In the genomic region with DNA sequence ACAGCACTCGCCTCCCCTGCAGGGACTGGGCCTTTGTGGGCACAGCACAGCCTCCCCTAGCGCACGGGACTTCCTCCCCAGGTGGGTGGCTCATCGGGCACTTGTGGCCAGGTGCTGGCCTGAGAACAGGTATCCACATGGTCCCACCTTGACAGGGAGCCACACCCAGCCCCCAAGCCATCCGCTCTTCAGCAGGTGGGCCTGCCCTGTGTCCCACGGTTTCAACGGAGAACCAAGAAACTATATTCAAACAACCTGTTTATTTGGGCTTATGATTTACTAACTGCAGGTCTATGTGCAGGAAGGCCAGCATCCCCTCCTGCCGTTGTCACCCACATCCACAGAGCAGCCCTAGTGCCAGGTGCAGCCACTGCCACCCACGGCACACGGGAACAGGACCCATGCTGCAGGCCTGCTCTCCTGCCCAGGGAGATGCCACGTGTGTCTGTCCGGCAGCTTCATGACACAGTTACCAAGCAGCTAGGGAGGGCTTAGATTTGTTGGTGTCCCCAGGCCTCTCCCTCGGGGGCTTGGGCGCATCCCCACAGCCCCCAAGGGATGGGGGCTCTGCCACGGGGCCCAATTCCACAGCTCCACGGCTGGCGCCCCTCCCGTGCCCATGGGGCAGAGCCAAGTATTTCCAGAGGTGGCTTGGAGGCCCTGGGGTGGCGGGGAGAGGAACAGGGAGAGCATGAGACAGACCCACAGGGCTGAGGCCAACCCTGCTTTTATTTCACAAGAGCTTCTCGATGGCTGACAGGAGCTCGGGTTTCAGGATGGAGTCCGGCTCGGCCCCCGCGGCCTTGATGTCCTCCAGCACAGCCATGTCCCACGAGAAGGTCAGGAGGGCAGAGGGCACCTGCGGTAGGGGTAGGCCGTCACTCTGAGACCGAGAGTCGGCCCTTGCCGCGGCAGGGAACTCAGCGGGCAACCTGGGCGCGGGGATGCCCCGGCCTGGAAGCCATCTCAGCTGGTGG, we compare ENCODE assay signal across 17 cellular contexts. TPM values are rescaled to one million over a fixed set of nuclear protein-coding genes. Genes with fewer than 3 reads are reported as not detected.
DNase-seq lines count a peak whose midpoint lies in the region; ATAC-seq and TF ChIP-seq lines count a peak whose summit lies in the region.
"Had no signal": no experiment of that assay in that cellular context is flagged by ENCODE, and none has a peak within 500 bp of the region (broad histone marks: within the 10 kb centered on the region; RNA-seq: fewer than 3 reads in every experiment).

No MANE protein-coding gene starts in this region.

- TSS peak; percentile 84 for BruUV-seq in Panc1 (replicated peaks; lab: Mats Ljungman, UMichigan)

- no peak for TF ChIP-seq CTCF in Panc1 (IDR thresholded peaks at IDR 0.05)
- no peak for TF ChIP-seq CTCF in testis (IDR thresholded peaks at IDR 0.05)
- no peak for TF ChIP-seq CTCF in glutamatergic neuron (IDR thresholded peaks at IDR 0.05; ENCODE audit: partially characterized antibody, unreplicated experiment)

- no peak for DNase-seq in stimulated activated naive CD8-positive, alpha-beta T cell treated with anti-CD3 and anti-CD28 coated beads, Interleukin-15, amount 100 ng/mL, for 72 hours
- no peak for DNase-seq in stimulated activated naive CD8-positive, alpha-beta T cell treated with anti-CD3 and anti-CD28 coated beads, Interleukin-15, Interleukin-2, amounts not matched to agents 100 U/mL and 50 U/mL, for 24 hours
- DNase-seq in Panc1 (ENCODE audit: low read depth, low spot score) (no peak), fibroblast of peridontal ligament (ENCODE audit: extremely low read depth) (peak; percentile 22), testis (no peak), glutamatergic neuron (no peak), HuH-7.5 (ENCODE audit: low spot score) (no peak)
- no peak for DNase-seq in activated CD4-positive, alpha-beta T cell treated with anti-CD3 and anti-CD28 coated beads, Interleukin-2, amount 50 U/mL, for 48 hours
- DNase-seq: activated CD4-positive, alpha-beta T cell treated with anti-CD3 and anti-CD28 coated beads for 4 hours; activated T-cell treated with anti-CD3 and anti-CD28 coated beads, Interleukin-2, amount 50 U/mL, for 4 hours; effector memory CD4-positive, alpha-beta T cell; naive thymus-derived CD4-positive, alpha-beta T cell; NCI-H1105 treated with DMSO at 0.1 percent for 48 hours; NK-92 treated with Interleukin-12 subunit alpha and Interleukin-12 subunit beta, amount 100 ng/mL, for 24 hours; SJCRH30 had no signal

- no peaks in the 10 kb centered on the region for H3K36me3 Mint-ChIP-seq in glutamatergic neuron (ENCODE audit: unreplicated experiment)

- no peaks in the 10 kb centered on the region for H3K9me3 Mint-ChIP-seq in stimulated activated naive CD8-positive, alpha-beta T cell treated with anti-CD3 and anti-CD28 coated beads, Interleukin-15, amount 100 ng/mL, for 72 hours
- H3K9me3 Mint-ChIP-seq in glutamatergic neuron (ENCODE audit: unreplicated experiment), result peaks cover under 1% of the 10 kb centered on the region
- H3K9me3 Mint-ChIP-seq: activated naive CD4-positive, alpha-beta T cell treated with anti-CD3 and anti-CD28 coated beads, Interleukin-2, amount 50 U/mL, for 72 hours; activated T-cell treated with anti-CD3 and anti-CD28 coated beads, Interleukin-2, amount 50 U/mL, for 4 hours; naive thymus-derived CD4-positive, alpha-beta T cell had no signal

- no peak overlapping the region for H3K4me3 Mint-ChIP-seq in stimulated activated naive CD8-positive, alpha-beta T cell treated with anti-CD3 and anti-CD28 coated beads, Interleukin-15, amount 100 ng/mL, for 72 hours
- no peak overlapping the region for H3K4me3 Mint-ChIP-seq in glutamatergic neuron (ENCODE audit: unreplicated experiment)
- H3K4me3 Mint-ChIP-seq: activated T-cell treated with anti-CD3 and anti-CD28 coated beads, Interleukin-2, amount 50 U/mL, for 4 hours had no signal

- intact Hi-C loops in Panc1 (cut with micrococcal nuclease; ENCODE audit: unreplicated experiment) (no loop called here), testis (cut with DNase I; ENCODE audit: low total_unique reads) (no loop called here)

- no peak overlapping the region for H3K27ac ChIP-seq in Panc1 (ENCODE audit: low read length)
- peak overlapping the region; percentile 20 to 56 for H3K27ac ChIP-seq in testis
- H3K27ac ChIP-seq: SJCRH30 had no signal

- H3K4me1 ChIP-seq in Panc1 (ENCODE audit: control insufficient read depth, insufficient read depth, low read length) (no peaks in the 10 kb centered on the region), testis (peaks cover 11% of the 10 kb centered on the region)

- H3K27me3 ChIP-seq in Panc1 (ENCODE audit: control insufficient read depth, insufficient read depth, low read length) (no peaks in the 10 kb centered on the region), testis (no peaks in the 10 kb centered on the region)
- H3K27me3 ChIP-seq: SJCRH30 had no signal

- no peak for TF ChIP-seq POLR2A in testis (IDR thresholded peaks at IDR 0.05)

- 73 to 91% methylated on average over 7 to 31 of the region's 36 CpGs for WGBS in testis, 2 donors

- POLR2A ChIA-PET in Panc1 (lab: Charles Lee), result no interaction called here

- in situ Hi-C loops in Panc1 (cut with HindIII; ENCODE audit: low pct_unique_long_range_greater_than_20kb, low sequenced_read_pairs), result no loop called here

- peak; percentile 5 for ATAC-seq in stimulated activated naive CD8-positive, alpha-beta T cell treated with anti-CD3 and anti-CD28 coated beads, Interleukin-15, amount 100 ng/mL, for 72 hours
- ATAC-seq in stimulated activated naive CD8-positive, alpha-beta T cell treated with anti-CD3 and anti-CD28 coated beads, Interleukin-15, Interleukin-2, amounts not matched to agents 100 U/mL and 50 U/mL, for 24 hours, result no peak
- 0 out of 2 replicates have a peak, but pooled peaks have one; percentile 15 for ATAC-seq in Panc1
- ATAC-seq: naive thymus-derived CD4-positive, alpha-beta T cell had no signal

- no peaks in the 10 kb centered on the region for H3K9me3 ChIP-seq in Panc1 (ENCODE audit: control insufficient read depth, insufficient read depth, low read depth, low read length)
- H3K9me3 ChIP-seq in testis, result no peaks in the 10 kb centered on the region
- H3K9me3 ChIP-seq: SJCRH30 had no signal

- H3K4me1 Mint-ChIP-seq in stimulated activated naive CD8-positive, alpha-beta T cell treated with anti-CD3 and anti-CD28 coated beads, Interleukin-15, amount 100 ng/mL, for 72 hours, result peaks cover 9% of the 10 kb centered on the region
- H3K4me1 Mint-ChIP-seq in glutamatergic neuron (ENCODE audit: low read depth, unreplicated experiment), result peaks cover 3% of the 10 kb centered on the region

- CTCF ChIA-PET in Panc1 (lab: Charles Lee), result no interaction called here

- H3K36me3 ChIP-seq in Panc1 (ENCODE audit: control insufficient read depth, insufficient read depth, low read length) (no peaks in the 10 kb centered on the region), testis (ENCODE audit: low read depth, missing control alignments) (no peaks in the 10 kb centered on the region)

- H3K4me3 ChIP-seq in Panc1 (ENCODE audit: low read depth in 2 of 2, low read length in 2 of 2) (no peak overlapping the region), testis (no peak overlapping the region)
- H3K4me3 ChIP-seq: lung, SJCRH30 had no signal

- H3K27me3 Mint-ChIP-seq in stimulated activated naive CD8-positive, alpha-beta T cell treated with anti-CD3 and anti-CD28 coated beads, Interleukin-15, amount 100 ng/mL, for 72 hours, result no peaks in the 10 kb centered on the region
- peaks cover 4% of the 10 kb centered on the region for H3K27me3 Mint-ChIP-seq in glutamatergic neuron (ENCODE audit: unreplicated experiment)
- H3K27me3 Mint-ChIP-seq: naive thymus-derived CD4-positive, alpha-beta T cell had no signal

- peak overlapping the region in 1 of 2 donors; percentile 72 for H3K27ac Mint-ChIP-seq in stimulated activated naive CD8-positive, alpha-beta T cell treated with anti-CD3 and anti-CD28 coated beads, Interleukin-15, amount 100 ng/mL, for 72 hours
- no peak overlapping the region for H3K27ac Mint-ChIP-seq in glutamatergic neuron (ENCODE audit: unreplicated experiment)

RNA-seq across cellular contexts. Expression of a gene that starts 12.5 kb away (rescaled TPM):
- 55.6 TPM for total RNA-seq in Panc1 (2021; ENCODE audit: unreplicated experiment)
- polyA plus RNA-seq in Panc1 (2012; ENCODE audit: insufficient read length), result 76.3 TPM
- total RNA-seq in testis, result 100 to 1,000 TPM; 293 to 319 TPM
- polyA plus RNA-seq in testis (ENCODE audit: insufficient read depth, low read depth, low replicate concordance), result 336 TPM
- total RNA-seq in glutamatergic neuron (ENCODE audit: unreplicated experiment), result 47.9 TPM

RNA-seq across cellular contexts. Expression of a gene that starts 27.0 kb away (rescaled TPM):
- total RNA-seq in Panc1 (2021; ENCODE audit: unreplicated experiment) (56.9 TPM), testis (10 to 100 TPM; 81.4 to 95.8 TPM), glutamatergic neuron (ENCODE audit: unreplicated experiment) (118 TPM)
- polyA plus RNA-seq in Panc1 (2012; ENCODE audit: insufficient read length), result 112 TPM
- 141 TPM for polyA plus RNA-seq in testis (ENCODE audit: insufficient read depth, low read depth, low replicate concordance)

RNA-seq across cellular contexts. Expression of a gene that starts 42.6 kb away (rescaled TPM):
- 45.4 TPM for total RNA-seq in Panc1 (2021; ENCODE audit: unreplicated experiment)
- polyA plus RNA-seq in Panc1 (2012; ENCODE audit: insufficient read length), result 23.8 TPM
- 10 to 100 TPM; 28.6 to 37.7 TPM for total RNA-seq in testis
- polyA plus RNA-seq in testis (ENCODE audit: insufficient read depth, low read depth, low replicate concordance), result 24.1 TPM
- 20.5 TPM for total RNA-seq in glutamatergic neuron (ENCODE audit: unreplicated experiment)

RNA-seq across cellular contexts. Expression of a gene that starts 44.7 kb away (rescaled TPM):
- total RNA-seq in Panc1 (2021; ENCODE audit: unreplicated experiment), result 57.1 TPM
- polyA plus RNA-seq in Panc1 (2012; ENCODE audit: insufficient read length), result 72.4 TPM
- total RNA-seq in testis, result 10 to 100 TPM; 41.6 to 53.4 TPM
- 47.3 TPM for polyA plus RNA-seq in testis (ENCODE audit: insufficient read depth, low read depth, low replicate concordance)
- 56.3 TPM for total RNA-seq in glutamatergic neuron (ENCODE audit: unreplicated experiment)
